ENCODE assay signal across 8 cellular contexts in the genomic region with DNA sequence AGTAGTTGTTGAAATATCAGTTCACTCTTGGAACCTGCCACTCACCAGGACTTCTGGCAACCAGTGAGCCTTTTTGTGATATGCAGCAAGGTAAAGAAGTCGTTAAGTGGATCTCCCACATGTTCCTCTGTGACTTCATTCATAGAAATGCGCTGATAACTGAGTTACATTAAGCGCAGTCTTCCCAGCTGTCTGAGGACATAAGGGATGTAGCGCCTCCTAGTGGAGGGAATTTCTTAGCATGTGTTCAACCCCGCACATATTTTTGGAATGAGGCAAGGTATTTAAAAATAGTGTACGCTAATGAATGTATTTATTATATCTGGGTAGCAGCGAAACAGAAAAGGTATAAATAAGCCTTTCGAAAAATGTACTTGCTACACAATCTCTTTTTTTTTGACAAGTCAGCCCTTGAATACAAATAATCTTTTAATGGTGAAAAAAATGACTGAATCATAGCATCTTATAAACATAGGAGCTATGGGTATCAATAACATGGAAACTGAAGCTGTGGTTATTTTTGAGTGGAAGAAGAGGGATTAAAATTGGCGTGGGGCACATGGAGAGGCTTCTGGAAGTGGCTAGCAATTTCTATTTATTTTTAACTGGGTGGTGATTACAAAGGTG. TPM values are rescaled to one million over a fixed set of nuclear protein-coding genes. Genes with fewer than 3 reads are reported as not detected.
DNase-seq lines count a peak whose midpoint lies in the region; ATAC-seq and TF ChIP-seq lines count a peak whose summit lies in the region.

No MANE protein-coding gene starts in this region.

- ATAC-seq in GM23338 (peak; percentile 90), RWPE2 (ENCODE audit: low read depth) (peak; percentile 69)
- ATAC-seq in stimulated activated naive CD8-positive, alpha-beta T cell treated with anti-CD3 and anti-CD28 coated beads, Interleukin-15, Interleukin-2, amounts not matched to agents 100 U/mL and 50 U/mL, for 24 hours: peak; percentile 40

- TF ChIP-seq POLR2A in NB4 (IDR thresholded peaks at IDR 0.05; ENCODE audit: extremely low read depth, insufficient read length): no peak

- peaks cover 4% of the 10 kb centered on the region; the same call in 1 of the 2 replicates for H3K79me2 ChIP-seq in GM23338 (replicated peaks; ENCODE audit: insufficient read depth)

- H3K4me2 ChIP-seq in GM23338: 0 out of 2 replicates have a peak overlapping the region, but pooled peaks have one; percentile 2

- H3K4me1 ChIP-seq in GM23338 (ENCODE audit: insufficient read depth) (peaks cover 12% of the 10 kb centered on the region; the same call in 1 of the 2 replicates), RWPE2 (ENCODE audit: insufficient read depth, poor library complexity, severe bottlenecking) (peaks cover 34% of the 10 kb centered on the region)

- H3K27me3 ChIP-seq in GM23338 (ENCODE audit: insufficient read depth): no peaks in the 10 kb centered on the region
- H3K27me3 ChIP-seq in RWPE2 (ENCODE audit: insufficient read depth, poor library complexity, severe bottlenecking): no peaks in the 10 kb centered on the region

- no peaks in the 10 kb centered on the region for H3K36me3 Mint-ChIP-seq in GM23338 (ENCODE audit: low read depth)

- H3K9me2 ChIP-seq in GM23338 (ENCODE audit: insufficient read depth): peaks cover 26% of the 10 kb centered on the region; the same call in 1 of the 2 replicates

- H3K4me3 ChIP-seq in GM23338 (no peak overlapping the region), NB4 (ENCODE audit: low read depth, low read length) (no peak overlapping the region), RWPE2 (ENCODE audit: severe bottlenecking) (no peak overlapping the region)

- H3K27ac ChIP-seq in GM23338 (ENCODE audit: low read depth): no peak overlapping the region
- peak overlapping the region; percentile 82 for H3K27ac ChIP-seq in RWPE2 (ENCODE audit: poor library complexity, severe bottlenecking)

- DNase-seq in ELF-1 (ENCODE audit: low read depth, low spot score) (peak; percentile 75), GM23338 (ENCODE audit: low spot score) (peak; percentile 97), NB4 (ENCODE audit: low read depth) (peak; percentile 83), RWPE2 (ENCODE audit: low spot score) (peak; percentile 72), cerebellar cortex (ENCODE audit: low spot score) (peak; percentile 50), kidney tubule cell (ENCODE audit: low spot score) (peak; percentile 96), DMS79 treated with DMSO at 0.1 percent for 48 hours (lab: John Stamatoyannopoulos, UW) (no peak)
- DNase-seq in stimulated activated naive CD8-positive, alpha-beta T cell treated with anti-CD3 and anti-CD28 coated beads, Interleukin-15, Interleukin-2, amounts not matched to agents 100 U/mL and 50 U/mL, for 24 hours: peak; percentile 45

- no peak overlapping the region for H3K4me3 Mint-ChIP-seq in GM23338

- no peaks in the 10 kb centered on the region for H3K9me3 ChIP-seq in RWPE2 (ENCODE audit: severe bottlenecking)

- H3F3A ChIP-seq in GM23338 (replicated peaks; ENCODE audit: low read depth): no peaks in the 10 kb centered on the region

- H2AFZ ChIP-seq in GM23338: no peak overlapping the region

- no peaks in the 10 kb centered on the region for H4K20me1 ChIP-seq in GM23338 (replicated peaks; ENCODE audit: insufficient read depth)

- H3K4me1 Mint-ChIP-seq in GM23338: peaks cover 14% of the 10 kb centered on the region

- H3K36me3 ChIP-seq in GM23338 (ENCODE audit: insufficient read depth): no peaks in the 10 kb centered on the region
- H3K36me3 ChIP-seq in RWPE2 (ENCODE audit: low read depth): no peaks in the 10 kb centered on the region

- H3K27me3 Mint-ChIP-seq in GM23338 (ENCODE audit: insufficient read depth, low read depth, poor library complexity): no peaks in the 10 kb centered on the region

- no peaks in the 10 kb centered on the region for H3K9me3 Mint-ChIP-seq in GM23338

- TF ChIP-seq CTCF in GM23338 (conservative IDR thresholded peaks at IDR 0.05; ENCODE audit: low read depth in 2 of 2) (peak; percentile 92 to 99), NB4 (IDR thresholded peaks at IDR 0.05; ENCODE audit: low read depth, low read length) (peak; percentile 68), RWPE2 (IDR thresholded peaks at IDR 0.05; ENCODE audit: poor library complexity, severe bottlenecking) (peak; percentile 97)

- H3K27ac Mint-ChIP-seq in GM23338: no peak overlapping the region

TF ChIP-seq in GM23338, 12 proteins besides CTCF, POLR2A, EP300 and RAD21:
- TF ChIP-seq POLR2AphosphoS5 (IDR thresholded peaks at IDR 0.05; ENCODE audit: low read depth) (no peak), NANOG (IDR thresholded peaks at IDR 0.05; ENCODE audit: borderline replicate concordance) (0 out of 2 replicates have a peak, but pooled peaks have one; percentile 20)
- TF ChIP-seq, protein P1, sequence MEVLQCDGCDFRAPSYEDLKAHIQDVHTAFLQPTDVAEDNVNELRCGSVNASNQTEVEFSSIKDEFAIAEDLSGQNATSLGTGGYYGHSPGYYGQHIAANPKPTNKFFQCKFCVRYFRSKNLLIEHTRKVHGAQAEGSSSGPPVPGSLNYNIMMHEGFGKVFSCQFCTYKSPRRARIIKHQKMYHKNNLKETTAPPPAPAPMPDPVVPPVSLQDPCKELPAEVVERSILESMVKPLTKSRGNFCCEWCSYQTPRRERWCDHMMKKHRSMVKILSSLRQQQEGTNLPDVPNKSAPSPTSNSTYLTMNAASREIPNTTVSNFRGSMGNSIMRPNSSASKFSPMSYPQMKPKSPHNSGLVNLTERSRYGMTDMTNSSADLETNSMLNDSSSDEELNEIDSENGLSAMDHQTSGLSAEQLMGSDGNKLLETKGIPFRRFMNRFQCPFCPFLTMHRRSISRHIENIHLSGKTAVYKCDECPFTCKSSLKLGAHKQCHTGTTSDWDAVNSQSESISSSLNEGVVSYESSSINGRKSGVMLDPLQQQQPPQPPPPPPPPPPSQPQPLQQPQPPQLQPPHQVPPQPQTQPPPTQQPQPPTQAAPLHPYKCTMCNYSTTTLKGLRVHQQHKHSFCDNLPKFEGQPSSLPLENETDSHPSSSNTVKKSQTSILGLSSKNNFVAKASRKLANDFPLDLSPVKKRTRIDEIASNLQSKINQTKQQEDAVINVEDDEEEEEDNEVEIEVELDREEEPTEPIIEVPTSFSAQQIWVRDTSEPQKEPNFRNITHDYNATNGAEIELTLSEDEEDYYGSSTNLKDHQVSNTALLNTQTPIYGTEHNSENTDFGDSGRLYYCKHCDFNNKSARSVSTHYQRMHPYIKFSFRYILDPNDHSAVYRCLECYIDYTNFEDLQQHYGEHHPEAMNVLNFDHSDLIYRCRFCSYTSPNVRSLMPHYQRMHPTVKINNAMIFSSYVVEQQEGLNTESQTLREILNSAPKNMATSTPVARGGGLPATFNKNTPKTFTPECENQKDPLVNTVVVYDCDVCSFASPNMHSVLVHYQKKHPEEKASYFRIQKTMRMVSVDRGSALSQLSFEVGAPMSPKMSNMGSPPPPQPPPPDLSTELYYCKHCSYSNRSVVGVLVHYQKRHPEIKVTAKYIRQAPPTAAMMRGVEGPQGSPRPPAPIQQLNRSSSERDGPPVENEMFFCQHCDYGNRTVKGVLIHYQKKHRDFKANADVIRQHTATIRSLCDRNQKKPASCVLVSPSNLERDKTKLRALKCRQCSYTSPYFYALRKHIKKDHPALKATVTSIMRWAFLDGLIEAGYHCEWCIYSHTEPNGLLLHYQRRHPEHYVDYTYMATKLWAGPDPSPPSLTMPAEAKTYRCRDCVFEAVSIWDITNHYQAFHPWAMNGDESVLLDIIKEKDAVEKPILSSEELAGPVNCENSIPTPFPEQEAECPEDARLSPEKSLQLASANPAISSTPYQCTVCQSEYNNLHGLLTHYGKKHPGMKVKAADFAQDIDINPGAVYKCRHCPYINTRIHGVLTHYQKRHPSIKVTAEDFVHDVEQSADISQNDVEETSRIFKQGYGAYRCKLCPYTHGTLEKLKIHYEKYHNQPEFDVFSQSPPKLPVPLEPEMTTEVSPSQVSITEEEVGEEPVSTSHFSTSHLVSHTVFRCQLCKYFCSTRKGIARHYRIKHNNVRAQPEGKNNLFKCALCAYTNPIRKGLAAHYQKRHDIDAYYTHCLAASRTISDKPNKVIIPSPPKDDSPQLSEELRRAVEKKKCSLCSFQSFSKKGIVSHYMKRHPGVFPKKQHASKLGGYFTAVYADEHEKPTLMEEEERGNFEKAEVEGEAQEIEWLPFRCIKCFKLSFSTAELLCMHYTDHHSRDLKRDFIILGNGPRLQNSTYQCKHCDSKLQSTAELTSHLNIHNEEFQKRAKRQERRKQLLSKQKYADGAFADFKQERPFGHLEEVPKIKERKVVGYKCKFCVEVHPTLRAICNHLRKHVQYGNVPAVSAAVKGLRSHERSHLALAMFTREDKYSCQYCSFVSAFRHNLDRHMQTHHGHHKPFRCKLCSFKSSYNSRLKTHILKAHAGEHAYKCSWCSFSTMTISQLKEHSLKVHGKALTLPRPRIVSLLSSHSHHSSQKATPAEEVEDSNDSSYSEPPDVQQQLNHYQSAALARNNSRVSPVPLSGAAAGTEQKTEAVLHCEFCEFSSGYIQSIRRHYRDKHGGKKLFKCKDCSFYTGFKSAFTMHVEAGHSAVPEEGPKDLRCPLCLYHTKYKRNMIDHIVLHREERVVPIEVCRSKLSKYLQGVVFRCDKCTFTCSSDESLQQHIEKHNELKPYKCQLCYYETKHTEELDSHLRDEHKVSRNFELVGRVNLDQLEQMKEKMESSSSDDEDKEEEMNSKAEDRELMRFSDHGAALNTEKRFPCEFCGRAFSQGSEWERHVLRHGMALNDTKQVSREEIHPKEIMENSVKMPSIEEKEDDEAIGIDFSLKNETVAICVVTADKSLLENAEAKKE (CRISPR knock-in tag; IDR thresholded peaks at IDR 0.05): no peak

RNA-seq across cellular contexts. Expression of a gene that starts 38.0 kb away (rescaled TPM):
- total RNA-seq in GM23338 (2014; rRNA removed; shearing (Covaris generic)): 7.9 and 8.3 TPM in 2 replicates
- 2.5 and 3.3 TPM in 2 replicates for polyA plus RNA-seq in GM23338 (2016; fragmentation: Nextera tagmentation; extraction: Ambion mirVana)

Comparison
In these comparisons a context has a peak if more than half of its experiments do, and no peak if none do; other contexts are left out.
1. ATAC-seq: peak in every context shown above with its lines; median percentile 90 in GM23338; 69 in RWPE2; 40 in stimulated activated naive CD8-positive, alpha-beta T cell treated with anti-CD3 and anti-CD28 coated beads, Interleukin-15, Interleukin-2, amounts not matched to agents 100 U/mL and 50 U/mL, for 24 hours.